ENCODE assay signal across 7 cellular contexts in genomic region chr2:235225261-235225660, GRCh38.
"Had no signal": no experiment of that assay in that cellular context is flagged by ENCODE, and none has a peak within 500 bp of the region (broad histone marks: within the 10 kb centered on the region; RNA-seq: fewer than 3 reads in every experiment).

No MANE protein-coding gene starts in this region.

- H3K4me3 ChIP-seq: GM23338 had no signal

- H3K4me2 ChIP-seq: GM23338 had no signal

- DNase-seq: H9, HCEC 1CT had no signal

- FAIRE-seq: H1, H54, HepG2 had no signal

- H2AFZ ChIP-seq: GM23338 had no signal

- H3K27ac ChIP-seq: HL-60 had no signal

- ATAC-seq: GM23338, HepG2 had no signal
